Comparison of ENCODE assay signal across 20 cellular contexts in the genomic region with DNA sequence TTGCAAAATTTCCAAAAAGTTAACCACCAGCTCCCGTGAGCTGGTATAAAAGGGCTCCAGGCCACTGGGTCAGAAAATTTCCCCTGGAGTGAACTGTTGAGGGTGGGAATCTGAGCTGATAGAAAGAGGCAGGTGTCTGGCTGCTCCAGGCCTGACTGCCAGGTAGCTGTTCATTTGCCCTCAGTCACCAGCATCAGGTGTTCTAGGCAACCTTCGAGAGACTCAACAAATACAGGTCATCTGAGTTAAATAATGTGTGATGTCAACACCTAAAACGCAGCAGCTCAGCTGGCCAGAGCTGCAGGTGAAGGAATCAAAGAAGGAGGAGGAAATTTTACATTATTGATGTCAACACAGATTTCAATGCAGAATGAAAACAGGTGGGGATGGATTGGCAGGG. TPM values are rescaled to one million over a fixed set of nuclear protein-coding genes. Genes with fewer than 3 reads are reported as not detected.
"Had no signal": no experiment of that assay in that cellular context is flagged by ENCODE, and none has a peak within 500 bp of the region (broad histone marks: within the 10 kb centered on the region; RNA-seq: fewer than 3 reads in every experiment).

No MANE protein-coding gene starts in this region.

- H3K4me1 ChIP-seq: gastrocnemius medialis, psoas muscle, right atrium auricular region had no signal

- H3K27ac ChIP-seq: coronary artery, gastrocnemius medialis, neutrophil, ovary, psoas muscle, right atrium auricular region, upper lobe of left lung had no signal

- H3K9me3 ChIP-seq: esophagus squamous epithelium, gastrocnemius medialis, neutrophil, ovary, psoas muscle had no signal

- H3K4me3 ChIP-seq: coronary artery, esophagus squamous epithelium, gastrocnemius medialis, ovary, psoas muscle, right atrium auricular region, upper lobe of left lung had no signal

- H3K36me3 ChIP-seq: esophagus squamous epithelium, gastrocnemius medialis, ovary, right atrium auricular region, upper lobe of left lung had no signal

- H3K27me3 ChIP-seq: esophagus squamous epithelium, gastrocnemius medialis, neutrophil, ovary, right atrium auricular region, upper lobe of left lung had no signal

- DNase-seq: activated B cell treated with CpG ODN at 0.5 μM for 24 hours; activated CD4-positive, alpha-beta T cell treated with anti-CD3 and anti-CD28 coated beads for 36 hours; activated CD4-positive, alpha-beta T cell treated with anti-CD3 and anti-CD28 coated beads, Interleukin-2, amount 50 U/mL, for 4 hours; activated CD8-positive, alpha-beta memory T cell treated with anti-CD3 and anti-CD28 coated beads, Interleukin-2, amount 50 U/mL, for 48 hours; activated naive CD4-positive, alpha-beta T cell treated with Interleukin-2 at 50 U/mL for 16 hours; activated naive CD8-positive, alpha-beta T cell treated with anti-CD3 and anti-CD28 coated beads, Interleukin-2, amount 10 ng/mL, durations not matched to agents 7 days and 5 days; activated T-cell treated with anti-CD3 and anti-CD28 coated beads, Interleukin-2, amount 50 U/mL, for 4 hours; amygdala; esophagus squamous epithelium; gastrocnemius medialis; hippocampal formation; ovary; psoas muscle; stimulated activated CD4-positive, alpha-beta T cell treated with anti-CD3 and anti-CD28 coated beads, Interleukin-4, amount 100 ng/mL, for 24 hours; stimulated activated naive CD8-positive, alpha-beta T cell treated with anti-CD3 and anti-CD28 coated beads, Interleukin-15, Interleukin-2, amounts not matched to agents 100 U/mL and 50 U/mL, for 24 hours; T-helper 9 cell; upper lobe of left lung had no signal

RNA-seq across cellular contexts. Expression of gene KCNK5, which starts 46.7 kb away (rescaled TPM):
- total RNA-seq: activated B cell treated with CpG ODN at 0.5 μM for 24 hours had no signal
